Comparison of ENCODE assay signal across 8 cellular contexts in genomic region chr14:69615471-69616407, GRCh38. TPM values are rescaled to one million over a fixed set of nuclear protein-coding genes. Genes with fewer than 3 reads are reported as not detected.
DNase-seq lines count a peak whose midpoint lies in the region; ATAC-seq and TF ChIP-seq lines count a peak whose summit lies in the region.

No MANE protein-coding gene starts in this region.

- peaks cover 47% of the 10 kb centered on the region for H3K36me3 Mint-ChIP-seq in activated CD8-positive, alpha-beta memory T cell treated with anti-CD3 and anti-CD28 coated beads, Interleukin-2, amount 10 ng/mL, durations not matched to agents 7 days and 5 days
- peaks cover 50% of the 10 kb centered on the region for H3K36me3 Mint-ChIP-seq in activated T-helper 1 cell treated with anti-CD3 and anti-CD28 coated beads, Interleukin-12 subunit alpha, Interleukin-12 subunit beta, Interleukin-2, Interleukin-4 antibody, amounts not matched to agents 30 ng/mL and 10 ng/mL and 1 ng/mL, durations not matched to agents 14 hours and 24 hours and 36 hours (ENCODE audit: low read depth)

- H3K4me3 Mint-ChIP-seq in activated CD8-positive, alpha-beta memory T cell treated with anti-CD3 and anti-CD28 coated beads, Interleukin-2, amount 10 ng/mL, durations not matched to agents 7 days and 5 days, result peak overlapping the region; percentile 96
- H3K4me3 Mint-ChIP-seq in activated T-helper 1 cell treated with anti-CD3 and anti-CD28 coated beads, Interleukin-12 subunit alpha, Interleukin-12 subunit beta, Interleukin-2, Interleukin-4 antibody, amounts not matched to agents 30 ng/mL and 10 ng/mL and 1 ng/mL, durations not matched to agents 14 hours and 24 hours and 36 hours, result peak overlapping the region; percentile 98

- peak overlapping the region; percentile 99 for H3K27ac Mint-ChIP-seq in activated CD8-positive, alpha-beta memory T cell treated with anti-CD3 and anti-CD28 coated beads, Interleukin-2, amount 10 ng/mL, durations not matched to agents 7 days and 5 days
- peak overlapping the region; percentile 98 for H3K27ac Mint-ChIP-seq in activated T-helper 1 cell treated with anti-CD3 and anti-CD28 coated beads, Interleukin-12 subunit alpha, Interleukin-12 subunit beta, Interleukin-2, Interleukin-4 antibody, amounts not matched to agents 30 ng/mL and 10 ng/mL and 1 ng/mL, durations not matched to agents 14 hours and 24 hours and 36 hours

- no peaks in the 10 kb centered on the region for H3K27me3 ChIP-seq in foreskin keratinocyte

- no peaks in the 10 kb centered on the region for H3K27me3 Mint-ChIP-seq in activated CD8-positive, alpha-beta memory T cell treated with anti-CD3 and anti-CD28 coated beads, Interleukin-2, amount 10 ng/mL, durations not matched to agents 7 days and 5 days
- no peaks in the 10 kb centered on the region for H3K27me3 Mint-ChIP-seq in activated T-helper 1 cell treated with anti-CD3 and anti-CD28 coated beads, Interleukin-12 subunit alpha, Interleukin-12 subunit beta, Interleukin-2, Interleukin-4 antibody, amounts not matched to agents 30 ng/mL and 10 ng/mL and 1 ng/mL, durations not matched to agents 14 hours and 24 hours and 36 hours (ENCODE audit: insufficient read depth)

- no peaks in the 10 kb centered on the region for H3K9me3 Mint-ChIP-seq in activated CD8-positive, alpha-beta memory T cell treated with anti-CD3 and anti-CD28 coated beads, Interleukin-2, amount 10 ng/mL, durations not matched to agents 7 days and 5 days (ENCODE audit: low read depth)
- H3K9me3 Mint-ChIP-seq in activated T-helper 1 cell treated with anti-CD3 and anti-CD28 coated beads, Interleukin-12 subunit alpha, Interleukin-12 subunit beta, Interleukin-2, Interleukin-4 antibody, amounts not matched to agents 30 ng/mL and 10 ng/mL and 1 ng/mL, durations not matched to agents 14 hours and 24 hours and 36 hours, result no peaks in the 10 kb centered on the region

- peak; percentile 4 for TF ChIP-seq CTCF in foreskin keratinocyte (conservative IDR thresholded peaks at IDR 0.05)

- H3K4me1 ChIP-seq in foreskin keratinocyte, result peaks cover 32% of the 10 kb centered on the region

- intact Hi-C loops in activated T-helper 1 cell treated with anti-CD3 and anti-CD28 coated beads, Interleukin-12 subunit alpha, Interleukin-12 subunit beta, Interleukin-2, Interleukin-4 antibody, amounts not matched to agents 30 ng/mL and 10 ng/mL and 1 ng/mL, durations not matched to agents 14 hours and 24 hours and 36 hours (cut with micrococcal nuclease), result loop anchor here (1.0 to 10.0 kb wide), 5 partner anchors 10 to 821 kb away; partner anchors contain the start of genes DCAF5 and ZFP36L1

- ATAC-seq in activated CD8-positive, alpha-beta memory T cell treated with anti-CD3 and anti-CD28 coated beads, Interleukin-2, amount 10 ng/mL, durations not matched to agents 7 days and 5 days, result peak; percentile 63
- peak; percentile 42 for ATAC-seq in HG02623 (IDR thresholded peaks at IDR 0.05; ENCODE audit: unreplicated experiment)
- peak; percentile 2 for ATAC-seq in foreskin keratinocyte

- peak overlapping the region; percentile 34 for H3K27ac ChIP-seq in foreskin keratinocyte

- DNase-seq in activated CD8-positive, alpha-beta memory T cell treated with anti-CD3 and anti-CD28 coated beads, Interleukin-2, amount 10 ng/mL, durations not matched to agents 7 days and 5 days, result peak; percentile 75
- DNase-seq in activated CD8-positive, alpha-beta memory T cell treated with anti-CD3 and anti-CD28 coated beads, Interleukin-2, amount 50 U/mL, for 4 hours, result no peak
- peak; percentile 51 for DNase-seq in NCI-H1694 treated with DMSO at 0.1 percent for 48 hours (lab: John Stamatoyannopoulos, UW)
- peak; percentile 50 for DNase-seq in activated T-helper 1 cell treated with anti-CD3 and anti-CD28 coated beads, Interleukin-12 subunit alpha, Interleukin-12 subunit beta, Interleukin-2, Interleukin-4 antibody, amounts not matched to agents 30 ng/mL and 10 ng/mL and 1 ng/mL, durations not matched to agents 14 hours and 24 hours and 36 hours (ENCODE audit: low spot score)
- peak; percentile 19 to 34 for DNase-seq in foreskin keratinocyte
- peak; percentile 88 for DNase-seq in pons (ENCODE audit: low spot score)
- DNase-seq in activated CD8-positive, alpha-beta memory T cell treated with anti-CD3 and anti-CD28 coated beads for 24 hours, result no peak

- H3K4me1 Mint-ChIP-seq in activated CD8-positive, alpha-beta memory T cell treated with anti-CD3 and anti-CD28 coated beads, Interleukin-2, amount 10 ng/mL, durations not matched to agents 7 days and 5 days, result peaks cover 80% of the 10 kb centered on the region
- H3K4me1 Mint-ChIP-seq in activated T-helper 1 cell treated with anti-CD3 and anti-CD28 coated beads, Interleukin-12 subunit alpha, Interleukin-12 subunit beta, Interleukin-2, Interleukin-4 antibody, amounts not matched to agents 30 ng/mL and 10 ng/mL and 1 ng/mL, durations not matched to agents 14 hours and 24 hours and 36 hours (ENCODE audit: low read depth), result peaks cover 84% of the 10 kb centered on the region

- CTCF ChIA-PET in activated CD8-positive, alpha-beta memory T cell treated with anti-CD3 and anti-CD28 coated beads, Interleukin-2, amount 10 ng/mL, durations not matched to agents 7 days and 5 days (lab: Charles Lee), result interaction anchor here (1.1 to 2.0 kb wide), 5 partner anchors 10 to 111 kb away, joined by 3 to 12 read pairs (median 4); no protein-coding TSS in a partner anchor

RNA-seq across cellular contexts. Expression of gene SUSD6, which starts 4.3 kb away (rescaled TPM):
- total RNA-seq in activated CD8-positive, alpha-beta memory T cell treated with anti-CD3 and anti-CD28 coated beads, Interleukin-2, amount 10 ng/mL, durations not matched to agents 7 days and 5 days, result 10 to 100 TPM; 62.9 to 66.4 TPM
- total RNA-seq in activated T-helper 1 cell treated with anti-CD3 and anti-CD28 coated beads, Interleukin-12 subunit alpha, Interleukin-12 subunit beta, Interleukin-2, Interleukin-4 antibody, amounts not matched to agents 30 ng/mL and 10 ng/mL and 1 ng/mL, durations not matched to agents 14 hours and 24 hours and 36 hours, result 91.3 and 94.3 TPM in 2 replicates
- total RNA-seq in foreskin keratinocyte, result 14.5 and 17.4 TPM in 2 replicates
- polyA plus RNA-seq in foreskin keratinocyte, result 5.4 and 5.9 TPM in 2 replicates

RNA-seq across cellular contexts. Expression of gene CCDC177, which starts 41.1 kb away (rescaled TPM):
- total RNA-seq in activated CD8-positive, alpha-beta memory T cell treated with anti-CD3 and anti-CD28 coated beads, Interleukin-2, amount 10 ng/mL, durations not matched to agents 7 days and 5 days, result not detected
- total RNA-seq in activated T-helper 1 cell treated with anti-CD3 and anti-CD28 coated beads, Interleukin-12 subunit alpha, Interleukin-12 subunit beta, Interleukin-2, Interleukin-4 antibody, amounts not matched to agents 30 ng/mL and 10 ng/mL and 1 ng/mL, durations not matched to agents 14 hours and 24 hours and 36 hours, result 0.08 TPM in 1 of 2 replicates, not detected in the other
- total RNA-seq in foreskin keratinocyte, result not detected in 2 replicates
- not detected in 2 replicates for polyA plus RNA-seq in foreskin keratinocyte

Comparison
In these comparisons a context has a peak if more than half of its experiments do, and no peak if none do; other contexts are left out.
1. DNase-seq: peak in activated CD8-positive, alpha-beta memory T cell treated with anti-CD3 and anti-CD28 coated beads, Interleukin-2, amount 10 ng/mL, durations not matched to agents 7 days and 5 days (single experiment), NCI-H1694 treated with DMSO at 0.1 percent for 48 hours (single experiment), activated T-helper 1 cell treated with anti-CD3 and anti-CD28 coated beads, Interleukin-12 subunit alpha, Interleukin-12 subunit beta, Interleukin-2, Interleukin-4 antibody, amounts not matched to agents 30 ng/mL and 10 ng/mL and 1 ng/mL, durations not matched to agents 14 hours and 24 hours and 36 hours (single experiment), foreskin keratinocyte (2 of 2) and pons (single experiment); none in activated CD8-positive, alpha-beta memory T cell treated with anti-CD3 and anti-CD28 coated beads, Interleukin-2, amount 50 U/mL, for 4 hours (single experiment) and activated CD8-positive, alpha-beta memory T cell treated with anti-CD3 and anti-CD28 coated beads for 24 hours (single experiment).
2. ATAC-seq: peak in every context shown above with its lines; median percentile 63 in activated CD8-positive, alpha-beta memory T cell treated with anti-CD3 and anti-CD28 coated beads, Interleukin-2, amount 10 ng/mL, durations not matched to agents 7 days and 5 days; 42 in HG02623; 2 in foreskin keratinocyte.